22 cellular contexts compared by ENCODE assay signal in the genomic region with DNA sequence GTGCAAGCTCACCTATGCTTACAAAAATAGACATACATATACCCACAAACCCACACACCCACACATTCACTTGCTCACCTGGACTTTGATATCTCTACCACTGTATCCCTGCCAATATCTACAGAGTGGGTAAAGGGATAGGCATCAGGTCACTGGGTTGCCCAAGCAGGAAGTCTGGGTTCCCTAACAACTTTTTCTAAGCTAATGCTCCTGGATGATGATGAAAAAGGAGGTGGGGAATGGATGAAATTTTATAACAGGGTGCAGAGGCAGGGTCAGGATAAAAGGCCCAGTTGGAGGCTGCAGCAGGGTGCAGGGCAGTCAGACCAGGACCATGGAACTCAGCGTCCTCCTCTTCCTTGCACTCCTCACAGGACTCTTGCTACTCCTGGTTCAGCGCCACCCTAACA. TPM values are rescaled to one million over a fixed set of nuclear protein-coding genes. Genes with fewer than 3 reads are reported as not detected.
A peak's percentile ranks its signal among the peaks of the same experiment; 100 is the strongest.
DNase-seq lines count a peak whose midpoint lies in the region; ATAC-seq and TF ChIP-seq lines count a peak whose summit lies in the region.
"Had no signal": no experiment of that assay in that cellular context is flagged by ENCODE, and none has a peak within 500 bp of the region (broad histone marks: within the 10 kb centered on the region; RNA-seq: fewer than 3 reads in every experiment).

Gene CYP2B6 (plus strand): TSS at position 311 of the 410 bp plus-strand sequence. CDS start 24 bp downstream, at position 335.

- peak; percentile 1 for DNase-seq in activated CD8-positive, alpha-beta memory T cell treated with anti-CD3 and anti-CD28 coated beads, Interleukin-2, amount 50 U/mL, for 48 hours
- no peak for DNase-seq in activated CD8-positive, alpha-beta memory T cell treated with anti-CD3 and anti-CD28 coated beads, Interleukin-2, amount 50 U/mL, for 4 hours
- DNase-seq in WTC11 (ENCODE audit: low spot score) (no peak), mucosa of descending colon (peak in 2 of 3 donors; percentile 47 to 49), transverse colon (peak; percentile 13), NOMO-1 treated with dmso at 0.1 percent for 144 hours (lab: John Stamatoyannopoulos, UW; ENCODE audit: unreplicated experiment) (no peak), iPS-NIHi7 (ENCODE audit: extremely low spot score) (no peak)
- DNase-seq: 8988T; CD4-positive, alpha-beta T cell; GM23248; H9; KBM-7; NCI-H1105 treated with DMSO at 0.1 percent for 48 hours; NCI-H2029 treated with DMSO at 0.1 percent for 48 hours; NCI-H526 treated with DMSO at 0.1 percent for 48 hours; SHP77 treated with DMSO at 0.1 percent for 48 hours had no signal

- H3K4me1 Mint-ChIP-seq in WTC11: peaks cover 8% of the 10 kb centered on the region

- H3K27me3 Mint-ChIP-seq in WTC11 (ENCODE audit: low read depth): peaks cover 13% of the 10 kb centered on the region

- ATAC-seq in WTC11 (no peak), mucosa of descending colon (peak; percentile 93), GM21381 (IDR thresholded peaks at IDR 0.05; ENCODE audit: unreplicated experiment) (no peak)
- ATAC-seq: Panc1 had no signal

- no peak for TF ChIP-seq POLR2A in transverse colon (IDR thresholded peaks at IDR 0.05)

- CTCF ChIA-PET in WTC11 (lab: Charles Lee): interaction anchor here (1.8 kb wide), 1 partner anchor 10 kb away, joined by 7 read pairs; no protein-coding TSS in a partner anchor

- TF ChIP-seq CTCF in WTC11 (IDR thresholded peaks at IDR 0.05): no peak
- no peak for TF ChIP-seq CTCF in mucosa of descending colon (IDR thresholded peaks at IDR 0.05)
- no peak for TF ChIP-seq CTCF in transverse colon (IDR thresholded peaks at IDR 0.05)

- POLR2A ChIA-PET in WTC11 (lab: Charles Lee): no interaction called here

- H3K4me3 Mint-ChIP-seq in WTC11: no peak within 1 kb of the TSS
- H3K4me3 Mint-ChIP-seq: CD4-positive, alpha-beta T cell; H9 had no signal

- TF ChIP-seq EP300 in transverse colon (IDR thresholded peaks at IDR 0.05; ENCODE audit: low read depth): no peak

- H3K27me3 ChIP-seq in transverse colon: no peaks in the 10 kb centered on the region
- H3K27me3 ChIP-seq: BLaER1 treated with 17β-estradiol and CSF1 and Interleukin-3, amounts not matched to agents 10 nM and 100 nM had no signal

- intact Hi-C loops in mucosa of descending colon (cut with DNase I, micrococcal nuclease) (no loop called here), transverse colon (cut with DNase I; ENCODE audit: low total_unique reads) (no loop called here)

- peak within 1 kb of the TSS; percentile 39 to 61 (median 50) for H3K27ac ChIP-seq in transverse colon
- H3K27ac ChIP-seq: BLaER1 treated with 17β-estradiol and CSF1 and Interleukin-3, amounts not matched to agents 10 nM and 100 nM; GM23248 had no signal

- H3K4me3 ChIP-seq in mucosa of descending colon: no peak within 1 kb of the TSS
- H3K4me3 ChIP-seq in transverse colon: no peak within 1 kb of the TSS
- H3K4me3 ChIP-seq: BLaER1 treated with 17β-estradiol and CSF1 and Interleukin-3, amounts not matched to agents 10 nM and 100 nM; GM23248 had no signal

- H3K9me3 Mint-ChIP-seq in WTC11: peaks cover 28% of the 10 kb centered on the region

- WGBS in transverse colon (ENCODE audit: low coverage in 1 of 2), 2 donors: 63 to 71% methylated on average over 2 of the region's 2 CpGs

- in situ Hi-C loops in transverse colon (cut with MboI; ENCODE audit: low pct_ligation_motif_present in 1 of 4, low pct_unique_long_range_greater_than_20kb in 1 of 4, low sequenced_read_pairs in 3 of 4): no loop called here

- peaks cover 21% of the 10 kb centered on the region for H3K36me3 Mint-ChIP-seq in WTC11

- no peaks in the 10 kb centered on the region for H3K4me1 ChIP-seq in mucosa of descending colon (ENCODE audit: low read depth)
- peaks cover 0 to 10% (median 3%) of the 10 kb centered on the region in 4 donors for H3K4me1 ChIP-seq in transverse colon
- H3K4me1 ChIP-seq: BLaER1 treated with 17β-estradiol and CSF1 and Interleukin-3, amounts not matched to agents 10 nM and 100 nM had no signal

- peaks cover 4% of the 10 kb centered on the region for H3K9me3 ChIP-seq in mucosa of descending colon
- H3K9me3 ChIP-seq in transverse colon: no peaks in the 10 kb centered on the region

- H3K27ac Mint-ChIP-seq in WTC11: no peak within 1 kb of the TSS
- H3K27ac Mint-ChIP-seq: CD4-positive, alpha-beta T cell; H9 had no signal

- H3K36me3 ChIP-seq in mucosa of descending colon (ENCODE audit: low read depth) (no peaks in the 10 kb centered on the region), transverse colon (no peaks in the 10 kb centered on the region)
- H3K36me3 ChIP-seq: BLaER1 treated with 17β-estradiol and CSF1 and Interleukin-3, amounts not matched to agents 10 nM and 100 nM had no signal

TF ChIP-seq in WTC11, 78 proteins besides CTCF, POLR2A, EP300 and RAD21:
- TF ChIP-seq GRHL2 (CRISPR knock-in tag; IDR thresholded peaks at IDR 0.05; ENCODE audit: insufficient replicate concordance, severe bottlenecking): no peak
- no peak for TF ChIP-seq ZNF317 (CRISPR knock-in tag; IDR thresholded peaks at IDR 0.05; ENCODE audit: borderline replicate concordance, low read depth)
- no peak for TF ChIP-seq E2F5 (CRISPR knock-in tag; IDR thresholded peaks at IDR 0.05)
- no peak for TF ChIP-seq FOXJ3 (CRISPR knock-in tag; IDR thresholded peaks at IDR 0.05; ENCODE audit: borderline replicate concordance)
- no peak for TF ChIP-seq ZNF263 (CRISPR knock-in tag; IDR thresholded peaks at IDR 0.05; ENCODE audit: low read depth)
- no peak for TF ChIP-seq ZNF138 (CRISPR knock-in tag; conservative IDR thresholded peaks at IDR 0.05)
- no peak for TF ChIP-seq JAZF1 (CRISPR knock-in tag; IDR thresholded peaks at IDR 0.05)

RNA-seq across cellular contexts. Expression of gene CYP2B6, which starts in this region (rescaled TPM):
- total RNA-seq in WTC11 (2021) (6.7 to 10.3 TPM (median 8.4 TPM) in 3 replicates), mucosa of descending colon (10 to 100 TPM in 1 of 3 donors, 1 to 10 TPM in 2; 3.7 to 11.4 (median 6.0) TPM), transverse colon (1 to 10 TPM; 1.4 to 9.7 (median 5.5) TPM)
- total RNA-seq: CD4-positive, alpha-beta T cell; GM23248; LHCN-M2; MCF 10A; NCI-H460 had no signal

Comparison
In these comparisons a context has a peak if more than half of its experiments do, and no peak if none do; other contexts are left out.
1. DNase-seq: peak in activated CD8-positive, alpha-beta memory T cell treated with anti-CD3 and anti-CD28 coated beads, Interleukin-2, amount 50 U/mL, for 48 hours (single experiment), mucosa of descending colon (2 of 3) and transverse colon (single experiment); none in activated CD8-positive, alpha-beta memory T cell treated with anti-CD3 and anti-CD28 coated beads, Interleukin-2, amount 50 U/mL, for 4 hours (single experiment), WTC11 (single experiment), NOMO-1 treated with dmso at 0.1 percent for 144 hours (single experiment) and iPS-NIHi7 (single experiment).